In the genomic region with DNA sequence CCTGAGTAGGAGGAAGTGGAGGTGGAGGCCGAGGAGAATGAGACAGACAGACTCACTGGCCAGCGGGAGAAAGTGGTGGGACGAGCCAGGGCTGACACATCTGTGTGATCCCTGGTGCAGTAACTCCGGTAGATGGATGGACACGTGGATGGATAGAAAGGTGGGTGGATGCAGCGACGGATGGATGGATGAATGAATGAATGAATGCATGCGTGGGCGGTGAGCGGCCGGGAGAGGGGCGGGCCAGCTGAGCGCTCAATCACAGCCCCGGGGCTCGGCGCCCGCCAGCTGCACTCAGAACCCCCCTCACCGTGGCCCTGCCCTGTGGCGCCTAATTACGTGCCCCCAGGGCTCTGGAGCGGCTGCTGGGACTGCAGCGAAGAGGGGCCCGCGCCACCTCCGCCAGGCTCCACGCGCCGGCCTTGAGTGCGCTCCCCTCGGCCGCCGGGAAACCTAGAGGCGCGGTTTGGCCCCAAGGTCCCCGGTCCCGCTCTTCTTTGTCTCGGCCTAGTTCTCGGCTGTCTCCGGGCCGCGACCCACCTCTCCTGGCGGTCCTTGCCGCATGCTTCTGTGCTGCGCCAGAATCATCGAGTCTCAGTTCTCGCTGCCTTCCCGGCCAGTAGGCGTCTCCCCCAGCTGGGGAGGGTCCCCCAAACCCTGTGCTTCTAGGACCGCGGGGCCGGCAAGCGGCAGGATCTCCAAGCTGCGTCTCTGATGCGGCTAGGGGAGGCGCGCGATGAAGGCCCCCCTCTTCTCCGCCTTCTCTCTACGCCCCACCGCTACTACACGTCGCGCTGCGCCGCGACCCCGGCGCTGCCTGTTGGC, we compare ENCODE assay signal across 10 cellular contexts. TPM values are rescaled to one million over a fixed set of nuclear protein-coding genes. Genes with fewer than 3 reads are reported as not detected.
A peak's percentile ranks its signal among the peaks of the same experiment; 100 is the strongest.
DNase-seq lines count a peak whose midpoint lies in the region; ATAC-seq and TF ChIP-seq lines count a peak whose summit lies in the region.
"Had no signal": no experiment of that assay in that cellular context is flagged by ENCODE, and none has a peak within 500 bp of the region (broad histone marks: within the 10 kb centered on the region; RNA-seq: fewer than 3 reads in every experiment).

No MANE protein-coding gene starts in this region.

- no peak for TF ChIP-seq CTCF in activated CD8-positive, alpha-beta T cell treated with anti-CD3 and anti-CD28 coated beads for 36 hours (IDR thresholded peaks at IDR 0.05)
- TF ChIP-seq CTCF in suprapubic skin (IDR thresholded peaks at IDR 0.05) (no peak), Calu3 (IDR thresholded peaks at IDR 0.05; ENCODE audit: unreplicated experiment) (no peak)

- no peak overlapping the region for H3K27ac Mint-ChIP-seq in activated CD8-positive, alpha-beta T cell treated with anti-CD3 and anti-CD28 coated beads for 36 hours
- no peak overlapping the region for H3K27ac Mint-ChIP-seq in activated CD8-positive, alpha-beta T cell treated with anti-CD3 and anti-CD28 coated beads, Interleukin-2, amount 10 ng/mL, durations not matched to agents 7 days and 5 days
- no peak overlapping the region for H3K27ac Mint-ChIP-seq in Calu3 (ENCODE audit: unreplicated experiment)

- no peak for DNase-seq in activated CD8-positive, alpha-beta T cell treated with anti-CD3 and anti-CD28 coated beads for 36 hours
- DNase-seq in activated CD8-positive, alpha-beta T cell treated with anti-CD3 and anti-CD28 coated beads, Interleukin-2, amount 10 ng/mL, durations not matched to agents 7 days and 5 days = no peak
- DNase-seq in anterior cingulate cortex (lab: John Stamatoyannopoulos, UW) (peak in 40 of 58 donors; percentile 18 to 80 (median 59)), suprapubic skin (ENCODE audit: low spot score in 2 of 2) (no peak), Calu3 (no peak), NCI-H1436 treated with DMSO at 0.1 percent for 48 hours (lab: John Stamatoyannopoulos, UW) (no peak)
- DNase-seq: COR-L47, NCI-H774 had no signal

- no peak for TF ChIP-seq EP300 in suprapubic skin (IDR thresholded peaks at IDR 0.05)

- POLR2A ChIA-PET in activated CD8-positive, alpha-beta T cell treated with anti-CD3 and anti-CD28 coated beads for 36 hours (lab: Charles Lee) = interaction anchor here (1.4 kb wide), 1 partner anchor 29 kb away, joined by 3 read pairs; no protein-coding TSS in a partner anchor
- POLR2A ChIA-PET in activated CD8-positive, alpha-beta T cell treated with anti-CD3 and anti-CD28 coated beads, Interleukin-2, amount 10 ng/mL, durations not matched to agents 7 days and 5 days (lab: Charles Lee) = no interaction called here

- peaks cover 3% of the 10 kb centered on the region for H3K36me3 Mint-ChIP-seq in activated CD8-positive, alpha-beta T cell treated with anti-CD3 and anti-CD28 coated beads for 36 hours (ENCODE audit: low read depth)
- H3K36me3 Mint-ChIP-seq in activated CD8-positive, alpha-beta T cell treated with anti-CD3 and anti-CD28 coated beads, Interleukin-2, amount 10 ng/mL, durations not matched to agents 7 days and 5 days (ENCODE audit: low read depth) = peaks cover 10% of the 10 kb centered on the region
- H3K36me3 Mint-ChIP-seq in Calu3 (ENCODE audit: insufficient read depth, unreplicated experiment) = peaks cover 27% of the 10 kb centered on the region

- H3K4me3 ChIP-seq in suprapubic skin = peak overlapping the region; percentile 47

- H3K27me3 ChIP-seq in layer of hippocampus (ENCODE audit: control insufficient read depth, insufficient read depth, low read length) (no peaks in the 10 kb centered on the region), suprapubic skin (no peaks in the 10 kb centered on the region)

- H3K4me1 Mint-ChIP-seq in activated CD8-positive, alpha-beta T cell treated with anti-CD3 and anti-CD28 coated beads for 36 hours (ENCODE audit: low read depth) = peaks cover 44% of the 10 kb centered on the region
- peaks cover 47% of the 10 kb centered on the region for H3K4me1 Mint-ChIP-seq in activated CD8-positive, alpha-beta T cell treated with anti-CD3 and anti-CD28 coated beads, Interleukin-2, amount 10 ng/mL, durations not matched to agents 7 days and 5 days (ENCODE audit: low read depth)
- peaks cover 49% of the 10 kb centered on the region for H3K4me1 Mint-ChIP-seq in Calu3 (ENCODE audit: low read depth, unreplicated experiment)

- H3K9me3 ChIP-seq in suprapubic skin = no peaks in the 10 kb centered on the region

- H3K4me1 ChIP-seq in suprapubic skin = peaks cover 58% of the 10 kb centered on the region

- CTCF ChIA-PET in activated CD8-positive, alpha-beta T cell treated with anti-CD3 and anti-CD28 coated beads for 36 hours (lab: Charles Lee) = no interaction called here
- CTCF ChIA-PET in activated CD8-positive, alpha-beta T cell treated with anti-CD3 and anti-CD28 coated beads, Interleukin-2, amount 10 ng/mL, durations not matched to agents 7 days and 5 days (lab: Charles Lee) = no interaction called here
- CTCF ChIA-PET in Calu3 (lab: Charles Lee) = no interaction called here

- ATAC-seq in activated CD8-positive, alpha-beta T cell treated with anti-CD3 and anti-CD28 coated beads for 36 hours = no peak
- no peak for ATAC-seq in activated CD8-positive, alpha-beta T cell treated with anti-CD3 and anti-CD28 coated beads, Interleukin-2, amount 10 ng/mL, durations not matched to agents 7 days and 5 days
- no peak for ATAC-seq in GM21737 (IDR thresholded peaks at IDR 0.05; ENCODE audit: unreplicated experiment)

- peaks cover 8% of the 10 kb centered on the region for H3K27me3 Mint-ChIP-seq in activated CD8-positive, alpha-beta T cell treated with anti-CD3 and anti-CD28 coated beads for 36 hours
- H3K27me3 Mint-ChIP-seq in activated CD8-positive, alpha-beta T cell treated with anti-CD3 and anti-CD28 coated beads, Interleukin-2, amount 10 ng/mL, durations not matched to agents 7 days and 5 days (ENCODE audit: low read depth) = peaks cover 39% of the 10 kb centered on the region
- H3K27me3 Mint-ChIP-seq in Calu3 (ENCODE audit: unreplicated experiment) = no peaks in the 10 kb centered on the region

- peak overlapping the region; percentile 76 for H3K4me3 Mint-ChIP-seq in activated CD8-positive, alpha-beta T cell treated with anti-CD3 and anti-CD28 coated beads for 36 hours
- H3K4me3 Mint-ChIP-seq in activated CD8-positive, alpha-beta T cell treated with anti-CD3 and anti-CD28 coated beads, Interleukin-2, amount 10 ng/mL, durations not matched to agents 7 days and 5 days = no peak overlapping the region
- no peak overlapping the region for H3K4me3 Mint-ChIP-seq in Calu3 (ENCODE audit: low read depth, unreplicated experiment)

- no peak for TF ChIP-seq POLR2A in suprapubic skin (IDR thresholded peaks at IDR 0.05)

- no peaks in the 10 kb centered on the region for H3K9me3 Mint-ChIP-seq in activated CD8-positive, alpha-beta T cell treated with anti-CD3 and anti-CD28 coated beads for 36 hours
- no peaks in the 10 kb centered on the region for H3K9me3 Mint-ChIP-seq in activated CD8-positive, alpha-beta T cell treated with anti-CD3 and anti-CD28 coated beads, Interleukin-2, amount 10 ng/mL, durations not matched to agents 7 days and 5 days (ENCODE audit: insufficient read depth)
- H3K9me3 Mint-ChIP-seq in Calu3 (ENCODE audit: low read depth, unreplicated experiment) = no peaks in the 10 kb centered on the region

- intact Hi-C loops in activated CD8-positive, alpha-beta T cell treated with anti-CD3 and anti-CD28 coated beads for 36 hours (cut with micrococcal nuclease) = no loop called here
- intact Hi-C loops in Calu3 (cut with micrococcal nuclease; ENCODE audit: unreplicated experiment) = no loop called here

- 59% methylated on average over 51 of the region's 68 CpGs for WGBS in suprapubic skin

- H3K36me3 ChIP-seq in suprapubic skin = no peaks in the 10 kb centered on the region

- H3K27ac ChIP-seq in layer of hippocampus (ENCODE audit: low read depth, low read length) (peak overlapping the region; percentile 6), suprapubic skin (no peak overlapping the region)

- no TSS peak for BruUV-seq in Calu3 (replicated peaks; lab: Mats Ljungman, UMichigan)

RNA-seq across cellular contexts. Expression of a gene that starts 41.0 kb away (rescaled TPM):
- 10 to 100 TPM; 18.1 to 20.3 TPM for total RNA-seq in activated CD8-positive, alpha-beta T cell treated with anti-CD3 and anti-CD28 coated beads for 36 hours
- 10 to 100 TPM; 24.4 to 24.6 TPM for total RNA-seq in activated CD8-positive, alpha-beta T cell treated with anti-CD3 and anti-CD28 coated beads, Interleukin-2, amount 10 ng/mL, durations not matched to agents 7 days and 5 days
- total RNA-seq in suprapubic skin (10 to 100 TPM; 20.3 to 46.1 (median 30.4) TPM), Calu3 (2022) (38.0 and 43.4 TPM in 2 replicates)

Comparison
In these comparisons a context has a peak if more than half of its experiments do, and no peak if none do; other contexts are left out.
1. DNase-seq: peak in anterior cingulate cortex (40 of 58); none in activated CD8-positive, alpha-beta T cell treated with anti-CD3 and anti-CD28 coated beads for 36 hours (single experiment), activated CD8-positive, alpha-beta T cell treated with anti-CD3 and anti-CD28 coated beads, Interleukin-2, amount 10 ng/mL, durations not matched to agents 7 days and 5 days (single experiment), suprapubic skin (0 of 2), Calu3 (single experiment) and NCI-H1436 treated with DMSO at 0.1 percent for 48 hours (single experiment).